ENCODE assay signal across 1 cellular context in genomic region chr11:94776351-94777321, GRCh38.
TF ChIP-seq lines count a peak whose summit lies in the region.

No MANE protein-coding gene starts in this region.

TF ChIP-seq in HEK293, 187 proteins besides CTCF, POLR2A, EP300 and RAD21 (continued from another document and continues in another):
- TF ChIP-seq ZBTB21 (tag by site-specific recombination; IDR thresholded peaks at IDR 0.05) (no peak), HOXD13 (CRISPR knock-in tag; IDR thresholded peaks at IDR 0.05; ENCODE audit: borderline replicate concordance) (no peak), ZBTB7A (tag by site-specific recombination; IDR thresholded peaks at IDR 0.05; ENCODE audit: low read depth) (no peak), ZNF530 (tag by site-specific recombination; IDR thresholded peaks at IDR 0.05; ENCODE audit: low read depth) (no peak), ZNF394 (tag by site-specific recombination; IDR thresholded peaks at IDR 0.05; ENCODE audit: borderline replicate concordance) (0 out of 2 replicates have a peak, but pooled peaks have one; percentile 14), FEZF1 (tag by site-specific recombination; IDR thresholded peaks at IDR 0.05) (peak; percentile 91), REPIN1 (tag by site-specific recombination; IDR thresholded peaks at IDR 0.05; ENCODE audit: low read depth) (no peak), ZNF335 (tag by site-specific recombination; conservative IDR thresholded peaks at IDR 0.05) (no peak), ZNF548 (tag by site-specific recombination; IDR thresholded peaks at IDR 0.05) (no peak), ZNF133 (tag by site-specific recombination; IDR thresholded peaks at IDR 0.05) (no peak), EGR2 (tag by site-specific recombination; IDR thresholded peaks at IDR 0.05; ENCODE audit: low read depth) (no peak), ZNF701 (tag by site-specific recombination; IDR thresholded peaks at IDR 0.05) (no peak), ZNF792 (tag by site-specific recombination; IDR thresholded peaks at IDR 0.05) (no peak), ZSCAN16 (tag by site-specific recombination; IDR thresholded peaks at IDR 0.05) (no peak), OSR2 (tag by site-specific recombination; IDR thresholded peaks at IDR 0.05) (peak; percentile 91), ZBTB6 (tag by site-specific recombination; IDR thresholded peaks at IDR 0.05) (no peak), PRDM6 (tag by site-specific recombination; IDR thresholded peaks at IDR 0.05) (peak; percentile 94), SCRT1 (tag by site-specific recombination; IDR thresholded peaks at IDR 0.05; ENCODE audit: borderline replicate concordance) (no peak), ZNF600 (tag by site-specific recombination; IDR thresholded peaks at IDR 0.05) (peak; percentile 74), ZNF23 (tag by site-specific recombination; IDR thresholded peaks at IDR 0.05; ENCODE audit: borderline replicate concordance) (no peak), PRDM10 (tag by site-specific recombination; IDR thresholded peaks at IDR 0.05) (peak; percentile 86), ZSCAN4 (tag by site-specific recombination; IDR thresholded peaks at IDR 0.05) (no peak), ZNF513 (tag by site-specific recombination; IDR thresholded peaks at IDR 0.05) (no peak), ZNF2 (tag by site-specific recombination; IDR thresholded peaks at IDR 0.05) (no peak), GLI2 (tag by site-specific recombination; IDR thresholded peaks at IDR 0.05; ENCODE audit: borderline replicate concordance, low read depth) (0 out of 2 replicates have a peak, but pooled peaks have one; percentile 6), ZBTB20 (tag by site-specific recombination; IDR thresholded peaks at IDR 0.05) (no peak), KLF1 (tag by site-specific recombination; IDR thresholded peaks at IDR 0.05) (peak; percentile 38; the same call in 1 of the 2 replicates), RBAK (tag by site-specific recombination; IDR thresholded peaks at IDR 0.05) (no peak), ZFHX2 (tag by site-specific recombination; conservative IDR thresholded peaks at IDR 0.05) (no peak), ZNF777 (tag by site-specific recombination; IDR thresholded peaks at IDR 0.05; ENCODE audit: borderline replicate concordance) (no peak), ZNF830 (tag by site-specific recombination; IDR thresholded peaks at IDR 0.05; ENCODE audit: low read depth) (no peak), IKZF3 (tag by site-specific recombination; IDR thresholded peaks at IDR 0.05) (no peak; the same call in 1 of the 2 replicates), ZNF621 (tag by site-specific recombination; IDR thresholded peaks at IDR 0.05) (no peak), ZNF571 (tag by site-specific recombination; IDR thresholded peaks at IDR 0.05) (no peak), ZNF645 (tag by site-specific recombination; IDR thresholded peaks at IDR 0.05) (no peak), ZNF121 (tag by site-specific recombination; IDR thresholded peaks at IDR 0.05) (no peak), ZNF561 (tag by site-specific recombination; IDR thresholded peaks at IDR 0.05; ENCODE audit: borderline replicate concordance) (no peak), ZNF274 (IDR thresholded peaks at IDR 0.05; ENCODE audit: low read length) (no peak), ZNF274 (tag by site-specific recombination; IDR thresholded peaks at IDR 0.05; ENCODE audit: borderline replicate concordance) (no peak), ELK4 (IDR thresholded peaks at IDR 0.05; ENCODE audit: borderline replicate concordance, low read depth, low read length) (no peak), BCL6B (tag by site-specific recombination; IDR thresholded peaks at IDR 0.05) (0 out of 2 replicates have a peak, but pooled peaks have one; percentile 37), ZIC2 (tag by site-specific recombination; IDR thresholded peaks at IDR 0.05) (no peak), ZNF843 (tag by site-specific recombination; IDR thresholded peaks at IDR 0.05) (peak; percentile 95), ZBTB48 (tag by site-specific recombination; IDR thresholded peaks at IDR 0.05) (no peak), ZNF626 (tag by site-specific recombination; IDR thresholded peaks at IDR 0.05) (no peak), PRDM2 (tag by site-specific recombination; IDR thresholded peaks at IDR 0.05; ENCODE audit: borderline replicate concordance) (no peak), ZNF248 (tag by site-specific recombination; IDR thresholded peaks at IDR 0.05) (no peak), ZNF433 (tag by site-specific recombination; IDR thresholded peaks at IDR 0.05; ENCODE audit: low read depth) (no peak)
